Comparison of ENCODE assay signal across 1 cellular context in the genomic region with DNA sequence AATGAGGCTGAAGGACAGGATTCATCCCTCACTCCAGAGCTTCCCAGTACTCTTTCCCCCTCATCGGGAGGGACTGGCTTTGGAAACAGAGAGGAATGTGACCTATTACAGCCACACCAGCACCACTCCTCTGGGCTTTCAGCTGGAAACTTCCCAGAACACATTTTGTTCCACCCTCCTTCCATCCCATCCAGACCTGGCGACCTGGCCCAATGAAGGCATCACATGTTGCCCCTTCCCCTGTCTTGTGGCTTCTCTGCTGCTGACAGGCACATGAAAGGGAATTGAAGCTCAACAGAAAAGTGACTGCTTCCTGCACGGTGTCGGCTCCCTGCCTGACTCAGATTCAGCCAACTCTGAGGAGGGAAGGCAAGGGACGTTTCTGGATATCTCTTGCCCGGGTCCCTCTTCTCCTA.
TF ChIP-seq lines count a peak whose summit lies in the region.

No MANE protein-coding gene starts in this region.

TF ChIP-seq in IMR-90, 13 proteins besides CTCF, POLR2A, EP300 and RAD21:
- TF ChIP-seq BHLHE40 (IDR thresholded peaks at IDR 0.05; ENCODE audit: low read depth, low read length) (no peak), MXI1 (IDR thresholded peaks at IDR 0.05; ENCODE audit: borderline replicate concordance, low read depth, low read length) (no peak), MAZ (IDR thresholded peaks at IDR 0.05; ENCODE audit: borderline replicate concordance, low read depth, low read length) (no peak), NFE2L2 (IDR thresholded peaks at IDR 0.05; ENCODE audit: low read depth, low read length) (no peak), CHD1 (IDR thresholded peaks at IDR 0.05; ENCODE audit: low read depth, low read length) (no peak), SMC3 (IDR thresholded peaks at IDR 0.05; ENCODE audit: low read depth, low read length) (no peak), MAFK (IDR thresholded peaks at IDR 0.05; ENCODE audit: low read depth, low read length) (no peak), RCOR1 (IDR thresholded peaks at IDR 0.05; ENCODE audit: insufficient replicate concordance, low read length) (no peak)
- TF ChIP-seq, protein P1, sequence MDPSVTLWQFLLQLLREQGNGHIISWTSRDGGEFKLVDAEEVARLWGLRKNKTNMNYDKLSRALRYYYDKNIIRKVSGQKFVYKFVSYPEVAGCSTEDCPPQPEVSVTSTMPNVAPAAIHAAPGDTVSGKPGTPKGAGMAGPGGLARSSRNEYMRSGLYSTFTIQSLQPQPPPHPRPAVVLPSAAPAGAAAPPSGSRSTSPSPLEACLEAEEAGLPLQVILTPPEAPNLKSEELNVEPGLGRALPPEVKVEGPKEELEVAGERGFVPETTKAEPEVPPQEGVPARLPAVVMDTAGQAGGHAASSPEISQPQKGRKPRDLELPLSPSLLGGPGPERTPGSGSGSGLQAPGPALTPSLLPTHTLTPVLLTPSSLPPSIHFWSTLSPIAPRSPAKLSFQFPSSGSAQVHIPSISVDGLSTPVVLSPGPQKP (IDR thresholded peaks at IDR 0.05; ENCODE audit: borderline replicate concordance, low read depth, low read length): no peak
